Comparison of ENCODE assay signal across 32 cellular contexts in genomic region chr6:114619621-114620020, GRCh38.
"Had no signal": no experiment of that assay in that cellular context is flagged by ENCODE, and none has a peak within 500 bp of the region (broad histone marks: within the 10 kb centered on the region; RNA-seq: fewer than 3 reads in every experiment).

No MANE protein-coding gene starts in this region.

- H3K27me3 ChIP-seq: neutrophil, pancreas, right lobe of liver, sigmoid colon, spleen, suprapubic skin, testis, tibial artery, transverse colon, upper lobe of right lung, uterus had no signal

- H3K9me3 ChIP-seq: neutrophil, pancreas, prostate gland, right lobe of liver, sigmoid colon, suprapubic skin, testis, tibial artery, transverse colon, upper lobe of right lung, uterus had no signal

- H3K4me3 Mint-ChIP-seq: naive thymus-derived CD8-positive, alpha-beta T cell; natural killer cell treated with Interleukin-12 subunit alpha and Interleukin-12 subunit beta and Interleukin-15 and Interleukin-18, amount 100 ng/mL, for 72 hours; nephron progenitor cell; neural crest cell; stimulated activated memory B cell treated with anti-CD40 and anti-IgM and Interleukin-4, amounts not matched to agents 10 μg/mL and 1 μg/mL and 100 μg/mL, for 72 hours; stimulated activated naive CD8-positive, alpha-beta T cell treated with anti-CD3 and anti-CD28 coated beads, Interleukin-15, amount 100 ng/mL, for 72 hours; type B pancreatic cell had no signal

- H3K4me2 ChIP-seq: smooth muscle cell had no signal

- H3K4me1 ChIP-seq: pancreas, prostate gland, right lobe of liver, sigmoid colon, spleen, suprapubic skin, testis, tibial artery, transverse colon, upper lobe of right lung, uterus had no signal

- H3K4me1 Mint-ChIP-seq: naive thymus-derived CD8-positive, alpha-beta T cell; nephron progenitor cell; neural crest cell; stimulated activated memory B cell treated with anti-CD40 and anti-IgM and Interleukin-4, amounts not matched to agents 10 μg/mL and 1 μg/mL and 100 μg/mL, for 72 hours; stimulated activated naive CD8-positive, alpha-beta T cell treated with anti-CD3 and anti-CD28 coated beads, Interleukin-15, amount 100 ng/mL, for 72 hours had no signal

- DNase-seq: naive thymus-derived CD8-positive, alpha-beta T cell; nephron progenitor cell; nucleus accumbens; pancreas; retina; right cardiac atrium; right lobe of liver; sigmoid colon; spleen; stimulated activated CD4-positive, alpha-beta T cell treated with anti-CD3 and anti-CD28 coated beads, Interleukin-12 subunit alpha, Interleukin-12 subunit beta, amount 100 ng/mL, for 4 hours; stimulated activated CD4-positive, alpha-beta T cell treated with anti-CD3 and anti-CD28 coated beads, Interleukin-1b, Interleukin-23, amount 100 ng/mL, for 48 hours; stimulated activated CD4-positive, alpha-beta T cell treated with anti-CD3 and anti-CD28 coated beads, Interleukin-4, amount 100 ng/mL, for 1 hour; stimulated activated CD4-positive, alpha-beta T cell treated with anti-CD3 and anti-CD28 coated beads, Interleukin-4, amount 100 ng/mL, for 4 hours; stimulated activated CD8-positive, alpha-beta memory T cell treated with anti-CD3 and anti-CD28 coated beads, Interleukin-4, amount 100 ng/mL, for 48 hours; stimulated activated naive CD4-positive, alpha-beta T cell; stimulated activated naive CD8-positive, alpha-beta T cell treated with anti-CD3 and anti-CD28 coated beads, Interleukin-15, amount 100 ng/mL, for 72 hours; stimulated activated naive CD8-positive, alpha-beta T cell treated with anti-CD3 and anti-CD28 coated beads, Interleukin-15, Interleukin-2, amounts not matched to agents 100 U/mL and 50 U/mL, for 24 hours; substantia nigra; testis; tibial artery; transverse colon; upper lobe of right lung; uterus had no signal

- H3K9me3 Mint-ChIP-seq: nephron progenitor cell; neural crest cell; stimulated activated memory B cell treated with anti-CD40 and anti-IgM and Interleukin-4, amounts not matched to agents 10 μg/mL and 1 μg/mL and 100 μg/mL, for 72 hours; type B pancreatic cell had no signal

- H3K27ac Mint-ChIP-seq: naive thymus-derived CD8-positive, alpha-beta T cell; natural killer cell treated with Interleukin-12 subunit alpha and Interleukin-12 subunit beta and Interleukin-15 and Interleukin-18, amount 100 ng/mL, for 72 hours; nephron progenitor cell; stimulated activated memory B cell treated with anti-CD40 and anti-IgM and Interleukin-4, amounts not matched to agents 10 μg/mL and 1 μg/mL and 100 μg/mL, for 72 hours; stimulated activated naive CD8-positive, alpha-beta T cell treated with anti-CD3 and anti-CD28 coated beads, Interleukin-15, amount 100 ng/mL, for 72 hours; type B pancreatic cell had no signal

- H3K4me3 ChIP-seq: pancreas, prostate gland, right lobe of liver, sigmoid colon, skin epidermis, smooth muscle cell, spleen, suprapubic skin, testis, tibial artery, transverse colon, upper lobe of right lung, uterus had no signal

- H3K27me3 Mint-ChIP-seq: naive thymus-derived CD8-positive, alpha-beta T cell; natural killer cell treated with Interleukin-12 subunit alpha and Interleukin-12 subunit beta and Interleukin-15 and Interleukin-18, amount 100 ng/mL, for 72 hours; stimulated activated memory B cell treated with anti-CD40 and anti-IgM and Interleukin-4, amounts not matched to agents 10 μg/mL and 1 μg/mL and 100 μg/mL, for 72 hours; stimulated activated naive CD8-positive, alpha-beta T cell treated with anti-CD3 and anti-CD28 coated beads, Interleukin-15, amount 100 ng/mL, for 72 hours had no signal

- H3K36me3 Mint-ChIP-seq: naive thymus-derived CD8-positive, alpha-beta T cell; natural killer cell treated with Interleukin-12 subunit alpha and Interleukin-12 subunit beta and Interleukin-15 and Interleukin-18, amount 100 ng/mL, for 72 hours; stimulated activated memory B cell treated with anti-CD40 and anti-IgM and Interleukin-4, amounts not matched to agents 10 μg/mL and 1 μg/mL and 100 μg/mL, for 72 hours; type B pancreatic cell had no signal

- ATAC-seq: naive thymus-derived CD8-positive, alpha-beta T cell; natural killer cell treated with Interleukin-12 subunit alpha and Interleukin-12 subunit beta and Interleukin-15 and Interleukin-18, amount 100 ng/mL, for 72 hours; pancreas; right cardiac atrium; right lobe of liver; stimulated activated memory B cell treated with anti-CD40 and anti-IgM and Interleukin-4, amounts not matched to agents 10 μg/mL and 1 μg/mL and 100 μg/mL, for 72 hours; stimulated activated naive CD8-positive, alpha-beta T cell treated with anti-CD3 and anti-CD28 coated beads, Interleukin-15, amount 100 ng/mL, for 72 hours; stimulated activated naive CD8-positive, alpha-beta T cell treated with anti-CD3 and anti-CD28 coated beads, Interleukin-15, Interleukin-2, amounts not matched to agents 100 U/mL and 50 U/mL, for 24 hours; upper lobe of right lung had no signal

- H3K27ac ChIP-seq: neutrophil, pancreas, prostate gland, right lobe of liver, sigmoid colon, skin epidermis, spleen, suprapubic skin, testis, tibial artery, transverse colon, upper lobe of right lung, uterus had no signal

- H3K36me3 ChIP-seq: neutrophil, pancreas, prostate gland, right lobe of liver, sigmoid colon, spleen, suprapubic skin, tibial artery, transverse colon, upper lobe of right lung, uterus had no signal
